Comparison of ENCODE assay signal across 20 cellular contexts in the genomic region with DNA sequence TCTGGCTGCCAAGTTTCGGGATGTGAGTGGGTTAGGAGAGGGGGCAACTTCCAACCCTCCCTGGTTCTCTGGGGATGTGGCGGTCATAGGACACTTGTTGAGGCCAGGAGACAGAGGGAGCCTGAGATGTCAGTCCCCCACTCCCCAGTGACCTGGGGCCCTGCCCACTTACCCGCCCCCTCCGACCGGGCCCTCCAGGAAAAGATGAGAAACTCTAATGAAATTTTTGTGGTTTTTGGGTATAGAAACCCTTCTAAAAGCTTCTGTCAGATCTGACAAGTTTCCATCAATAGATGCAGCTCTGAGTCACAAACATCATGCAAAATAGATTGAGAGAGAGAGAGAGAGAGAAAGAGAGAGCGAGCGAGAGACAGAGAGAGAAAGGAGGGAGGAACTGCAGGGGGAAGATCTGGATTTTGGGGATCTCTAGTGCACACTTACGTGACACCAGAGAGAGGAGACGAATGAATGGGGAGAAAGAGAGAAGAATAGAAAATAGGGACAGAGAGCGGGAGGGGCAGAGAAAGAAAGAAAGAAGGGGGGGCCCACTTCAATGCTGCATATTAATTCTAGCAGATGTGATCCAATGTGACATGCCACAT.
DNase-seq lines count a peak whose midpoint lies in the region; ATAC-seq and TF ChIP-seq lines count a peak whose summit lies in the region.
"Had no signal": no experiment of that assay in that cellular context is flagged by ENCODE, and none has a peak within 500 bp of the region (broad histone marks: within the 10 kb centered on the region; RNA-seq: fewer than 3 reads in every experiment).

No MANE protein-coding gene starts in this region.

- H3K9me3 ChIP-seq in mesenchymal stem cell (ENCODE audit: control insufficient read depth, low read length) (peaks cover 8% of the 10 kb centered on the region), left lung (no peaks in the 10 kb centered on the region)
- H3K9me3 ChIP-seq: adrenal gland, gastroesophageal sphincter, psoas muscle, suprapubic skin had no signal

- intact Hi-C loops in left lung (cut with DNase I): no loop called here

- no peaks in the 10 kb centered on the region for H3K9me3 Mint-ChIP-seq in activated T-cell treated with anti-CD3 and anti-CD28 coated beads, Interleukin-2, amount 50 U/mL, for 24 hours

- peaks cover 25% of the 10 kb centered on the region for H3K27me3 Mint-ChIP-seq in activated T-cell treated with anti-CD3 and anti-CD28 coated beads, Interleukin-2, amount 50 U/mL, for 24 hours

- H3K27me3 ChIP-seq in mesenchymal stem cell (ENCODE audit: control insufficient read depth in 1 of 2, insufficient read depth in 1 of 2, low read length in 2 of 2) (no peaks in the 10 kb centered on the region), left lung (no peaks in the 10 kb centered on the region)
- H3K27me3 ChIP-seq: adrenal gland, gastroesophageal sphincter, suprapubic skin had no signal

- H3K4me1 Mint-ChIP-seq in activated T-cell treated with anti-CD3 and anti-CD28 coated beads, Interleukin-2, amount 50 U/mL, for 24 hours (ENCODE audit: low read depth): peaks cover 9% of the 10 kb centered on the region

- H3K4me3 ChIP-seq in mesenchymal stem cell (ENCODE audit: insufficient read depth in 1 of 2, low read depth in 1 of 2, low read length in 2 of 2) (no peak overlapping the region), left lung (no peak overlapping the region)
- H3K4me3 ChIP-seq: adrenal gland, gastroesophageal sphincter, psoas muscle, smooth muscle cell, suprapubic skin had no signal

- H4K91ac ChIP-seq in mesenchymal stem cell (ENCODE audit: low read length): no peak overlapping the region

- no peak overlapping the region for H2BK120ac ChIP-seq in mesenchymal stem cell (ENCODE audit: low read depth, low read length)

- H3K27ac Mint-ChIP-seq in activated T-cell treated with anti-CD3 and anti-CD28 coated beads, Interleukin-2, amount 50 U/mL, for 24 hours: peak overlapping the region; percentile 4

- TF ChIP-seq CTCF in left lung (IDR thresholded peaks at IDR 0.05): no peak

- no peak overlapping the region for H3K23ac ChIP-seq in mesenchymal stem cell (ENCODE audit: low read length in 2 of 2)

- no peak overlapping the region for H2BK12ac ChIP-seq in mesenchymal stem cell (ENCODE audit: low read length in 2 of 2)

- H3K79me1 ChIP-seq in mesenchymal stem cell (replicated peaks; ENCODE audit: low read length, poor library complexity, severe bottlenecking): peaks cover 4% of the 10 kb centered on the region

- H2AFZ ChIP-seq in mesenchymal stem cell (ENCODE audit: low read depth, low read length): no peak overlapping the region

- no peak overlapping the region for H2BK5ac ChIP-seq in mesenchymal stem cell (ENCODE audit: low read depth, low read length, poor library complexity, severe bottlenecking)

- H3K4me1 ChIP-seq in mesenchymal stem cell (ENCODE audit: control insufficient read depth, insufficient read depth, low read depth, low read length) (no peaks in the 10 kb centered on the region), left lung (no peaks in the 10 kb centered on the region)
- H3K4me1 ChIP-seq: adrenal gland, psoas muscle had no signal

- H2AK5ac ChIP-seq in mesenchymal stem cell (ENCODE audit: low read length, severe bottlenecking): no peak overlapping the region

- no peaks in the 10 kb centered on the region for H3K36me3 Mint-ChIP-seq in activated T-cell treated with anti-CD3 and anti-CD28 coated beads, Interleukin-2, amount 50 U/mL, for 24 hours (ENCODE audit: low read depth)

- no peak overlapping the region for H3K9ac ChIP-seq in mesenchymal stem cell (ENCODE audit: low read length)

- peak; percentile 57 for DNase-seq in stimulated activated CD4-positive, alpha-beta T cell treated with anti-CD3 and anti-CD28 coated beads, Interleukin-15, amount 100 ng/mL, for 24 hours
- no peak for DNase-seq in stimulated activated CD4-positive, alpha-beta T cell treated with anti-CD3 and anti-CD28 coated beads, Interleukin-4, amount 100 ng/mL, for 4 hours
- peak; percentile 50 for DNase-seq in activated T-cell treated with anti-CD3 and anti-CD28 coated beads, Interleukin-2, amount 50 U/mL, for 24 hours
- DNase-seq in mesenchymal stem cell (no peak), substantia nigra (lab: John Stamatoyannopoulos, UW) (no peak), NCI-H1048 (lab: John Stamatoyannopoulos, UW) (no peak), left lung (no peak), T-helper 1 cell (no peak)
- DNase-seq: adrenal gland, EL, KG1, NCI-H1092 treated with DMSO at 0.1 percent for 48 hours, NCI-H2081 treated with DMSO at 0.1 percent for 48 hours, NCI-H524, psoas muscle had no signal

- ATAC-seq in left lung: no peak
- ATAC-seq: gastroesophageal sphincter, left lobe of liver, psoas muscle, Right ventricle myocardium inferior had no signal

- H3K14ac ChIP-seq in mesenchymal stem cell (ENCODE audit: low read length in 2 of 2): no peak overlapping the region

- H3K27ac ChIP-seq in mesenchymal stem cell (ENCODE audit: low read length, poor library complexity, severe bottlenecking): no peak overlapping the region
- H3K27ac ChIP-seq in substantia nigra (ENCODE audit: low read depth, low read length, poor library complexity, severe bottlenecking): peak overlapping the region; percentile 19
- H3K27ac ChIP-seq in left lung: no peak overlapping the region
- H3K27ac ChIP-seq: adrenal gland, gastroesophageal sphincter, psoas muscle, suprapubic skin had no signal

- no peak overlapping the region for H3K4me2 ChIP-seq in mesenchymal stem cell (ENCODE audit: low read length, poor library complexity, severe bottlenecking)
- H3K4me2 ChIP-seq: smooth muscle cell had no signal

- 97% methylated on average over 7 of the region's 10 CpGs for WGBS in mesenchymal stem cell

- no peak overlapping the region for H3K4me3 Mint-ChIP-seq in activated T-cell treated with anti-CD3 and anti-CD28 coated beads, Interleukin-2, amount 50 U/mL, for 24 hours

- no peak overlapping the region for H4K8ac ChIP-seq in mesenchymal stem cell (ENCODE audit: low read length)

- peaks cover 34 to 59% of the 10 kb centered on the region in 2 experiments for H3K36me3 ChIP-seq in mesenchymal stem cell (ENCODE audit: control insufficient read depth in 1 of 2, insufficient read depth in 2 of 2, low read depth in 1 of 2, low read length in 2 of 2)
- H3K36me3 ChIP-seq in left lung: peaks cover 0 to 12% of the 10 kb centered on the region in 2 donors

- H3K4ac ChIP-seq in mesenchymal stem cell (ENCODE audit: low read depth in 1 of 2, low read length in 2 of 2): no peak overlapping the region

- no peak overlapping the region for H3K18ac ChIP-seq in mesenchymal stem cell (ENCODE audit: low read depth in 1 of 2, low read length in 2 of 2)

- H2BK15ac ChIP-seq in mesenchymal stem cell (ENCODE audit: low read depth, poor library complexity, severe bottlenecking): peak overlapping the region; percentile 62

Comparison
In these comparisons a context has a peak if more than half of its experiments do, and no peak if none do; other contexts are left out.
1. DNase-seq: peak in stimulated activated CD4-positive, alpha-beta T cell treated with anti-CD3 and anti-CD28 coated beads, Interleukin-15, amount 100 ng/mL, for 24 hours (single experiment) and activated T-cell treated with anti-CD3 and anti-CD28 coated beads, Interleukin-2, amount 50 U/mL, for 24 hours (single experiment); none in stimulated activated CD4-positive, alpha-beta T cell treated with anti-CD3 and anti-CD28 coated beads, Interleukin-4, amount 100 ng/mL, for 4 hours (0 of 2), mesenchymal stem cell (single experiment), substantia nigra (0 of 49), NCI-H1048 (single experiment), left lung (0 of 2) and T-helper 1 cell (0 of 5).